In genomic region chr13:48492123-48493075, GRCh38 we compare ENCODE assay signal across 8 cellular contexts. TPM values are rescaled to one million over a fixed set of nuclear protein-coding genes. Genes with fewer than 3 reads are reported as not detected.
DNase-seq lines count a peak whose midpoint lies in the region; ATAC-seq and TF ChIP-seq lines count a peak whose summit lies in the region.

No MANE protein-coding gene starts in this region.

- H3K36me3 ChIP-seq in esophagus squamous epithelium: peaks cover 0 to 19% (median 0%) of the 10 kb centered on the region in 3 donors
- peaks cover 0 to 9% of the 10 kb centered on the region in 2 donors for H3K36me3 ChIP-seq in aorta (ENCODE audit: control insufficient read depth in 1 of 2, insufficient read depth in 2 of 2, low read length in 1 of 2)

- intact Hi-C loops in esophagus squamous epithelium (cut with DNase I): loop anchor here (10.0 kb wide), 1 partner anchor 78 kb away; the partner anchor contains the start of gene LPAR6
- intact Hi-C loops in posterior cingulate gyrus (cut with DNase I): no loop called here
- intact Hi-C loops in aorta (cut with DNase I): no loop called here

- H3K9me3 ChIP-seq in esophagus squamous epithelium (no peaks in the 10 kb centered on the region), aorta (ENCODE audit: control insufficient read depth, low read length) (no peaks in the 10 kb centered on the region)

- WGBS in esophagus squamous epithelium, 2 donors: 45 to 60% methylated on average over 17 of the region's 17 CpGs
- 64 to 76% methylated on average over 17 of the region's 17 CpGs for WGBS in aorta, 2 donors

- H3K4me1 ChIP-seq in esophagus squamous epithelium (peaks cover 0 to 60% (median 9%) of the 10 kb centered on the region in 3 donors), aorta (ENCODE audit: control insufficient read depth in 1 of 2, insufficient read depth in 2 of 2, low read length in 2 of 2) (peaks cover 0 to 2% of the 10 kb centered on the region in 2 donors)

- peak; percentile 71 for ATAC-seq in GM21515 (IDR thresholded peaks at IDR 0.05; ENCODE audit: unreplicated experiment)
- peak; percentile 77 for ATAC-seq in aorta (ENCODE audit: low FRiP score)

- DNase-seq in Daoy (ENCODE audit: low read depth) (peak; percentile 30), Kasumi-1 (lab: John Stamatoyannopoulos, UW) (peak; percentile 100), esophagus squamous epithelium (lab: John Stamatoyannopoulos, UW) (peak; percentile 27), posterior cingulate gyrus (peak in 8 of 10 donors; percentile 34 to 93 (median 58)), aorta (peak; percentile 82 to 92), GOT3 (lab: John Stamatoyannopoulos, UW) (no peak)
- peak; percentile 24 to 38 for DNase-seq in activated CD8-positive, alpha-beta memory T cell treated with anti-CD3 and anti-CD28 coated beads for 1 hour (ENCODE audit: extremely low read depth in 1 of 2, low read depth in 1 of 2)

- H3K27me3 ChIP-seq in esophagus squamous epithelium (no peaks in the 10 kb centered on the region), aorta (ENCODE audit: control insufficient read depth in 1 of 2, insufficient read depth in 2 of 2, low read length in 1 of 2) (no peaks in the 10 kb centered on the region)

- TF ChIP-seq CTCF in esophagus squamous epithelium (IDR thresholded peaks at IDR 0.05): no peak

- H3K27ac ChIP-seq in esophagus squamous epithelium (peak overlapping the region; percentile 50 to 76 (median 69)), aorta (ENCODE audit: low read depth in 1 of 2, low read length in 2 of 2) (peak overlapping the region in 1 of 2 donors; percentile 28)

- TF ChIP-seq POLR2A in esophagus squamous epithelium (IDR thresholded peaks at IDR 0.05): peak in 1 of 4 donors; percentile 47

- peak overlapping the region in 3 of 4 donors; percentile 21 to 37 (median 24) for H3K4me3 ChIP-seq in esophagus squamous epithelium
- H3K4me3 ChIP-seq in aorta (ENCODE audit: low read length in 2 of 2): no peak overlapping the region

RNA-seq across cellular contexts. Expression of gene RCBTB2, which starts 40.5 kb away (rescaled TPM):
- 2.9 and 4.0 TPM in 2 replicates for total RNA-seq in Daoy (2014; rRNA removed; shearing (Covaris generic))
- total RNA-seq in esophagus squamous epithelium: 10 to 100 TPM in 3 of 4 donors, 1 to 10 TPM in 1; 8.1 to 24.7 (median 14.9) TPM
- 10 to 100 TPM; 12.6 to 25.7 TPM for total RNA-seq in aorta
- 10 to 100 TPM; 10.9 to 19.8 TPM for polyA plus RNA-seq in aorta

Comparison
In these comparisons a context has a peak if more than half of its experiments do, and no peak if none do; other contexts are left out.
1. H3K4me3 ChIP-seq: peak in esophagus squamous epithelium (3 of 4); none in aorta (0 of 2).